14 cellular contexts compared by ENCODE assay signal in the genomic region with DNA sequence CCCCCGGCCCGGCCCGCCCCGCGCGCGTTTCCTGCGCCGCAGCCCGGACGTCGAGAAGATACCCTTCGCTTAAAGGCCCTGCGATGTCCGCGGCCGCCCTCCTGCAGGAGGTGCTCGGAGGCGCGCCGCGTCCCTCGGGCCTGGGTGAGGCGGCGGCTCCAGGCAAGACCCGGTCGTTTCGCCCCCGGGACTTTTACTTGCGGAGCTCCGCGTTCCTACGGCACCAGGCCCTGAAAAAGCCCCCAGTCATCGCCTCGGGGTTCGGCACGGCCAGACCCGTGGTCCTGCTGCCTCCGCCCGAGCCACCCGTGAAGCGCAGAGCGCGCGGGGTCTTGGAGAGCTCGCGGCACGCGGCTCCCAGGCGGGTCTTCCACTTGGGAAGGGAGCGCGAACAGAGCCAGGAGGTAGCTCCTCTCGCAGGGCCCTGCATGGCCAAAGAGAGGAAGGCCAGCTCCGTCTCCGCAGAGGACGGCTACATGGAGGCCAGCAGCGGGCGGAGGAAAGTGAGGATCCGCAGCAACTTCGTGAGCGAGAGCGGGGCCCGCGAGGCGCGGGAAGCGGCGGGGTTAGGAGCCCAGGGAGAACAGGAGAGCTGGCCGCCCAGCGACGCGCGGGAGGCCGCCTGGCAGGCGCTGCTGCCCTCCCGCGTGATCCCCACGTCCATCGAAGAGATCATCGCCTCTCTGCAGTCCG. TPM values are rescaled to one million over a fixed set of nuclear protein-coding genes. Genes with fewer than 3 reads are reported as not detected.
DNase-seq lines count a peak whose midpoint lies in the region; ATAC-seq, FAIRE-seq and TF ChIP-seq lines count a peak whose summit lies in the region.
"Had no signal": no experiment of that assay in that cellular context is flagged by ENCODE, and none has a peak within 500 bp of the region (broad histone marks: within the 10 kb centered on the region; RNA-seq: fewer than 3 reads in every experiment).

No MANE protein-coding gene starts in this region.

- DNase-seq in H1 (ENCODE audit: low read depth in 1 of 2, low spot score in 2 of 2) = peak in 1 of 2 experiments; percentile 76
- peak; percentile 81 for DNase-seq in left kidney (ENCODE audit: low read depth, low spot score)
- no peak for DNase-seq in central memory CD4-positive, alpha-beta T cell
- no peak for DNase-seq in MM.1S
- DNase-seq: activated CD4-positive, alpha-beta T cell treated with anti-CD3 and anti-CD28 coated beads, Interleukin-2, amount 50 U/mL, for 4 hours; activated naive CD4-positive, alpha-beta T cell treated with anti-CD3 and anti-CD28 coated beads, Interleukin-2, amount 10 ng/mL, durations not matched to agents 7 days and 5 days; effector memory CD8-positive, alpha-beta T cell; left colon; NCI-H1092; NCI-H82; tibial artery had no signal

- H3K23me2 ChIP-seq in H1 (ENCODE audit: low read depth, low read length) = peaks cover 8% of the 10 kb centered on the region; the same call in 1 of the 2 replicates

- H3K23ac ChIP-seq in H1 (ENCODE audit: insufficient read length) = no peak overlapping the region

- 0 out of 2 replicates have a peak overlapping the region, but pooled peaks have one; percentile 8 for H3K9ac ChIP-seq in HUES48 (ENCODE audit: low read depth, low read length)
- H3K9ac ChIP-seq in H1 (replicated peaks in 1 of 4; ENCODE audit: extremely low read depth in 1 of 4, low read depth in 3 of 4, low read length in 3 of 4) = no peak overlapping the region; a peak in 2 of 7 replicates
- H3K9ac ChIP-seq in stomach smooth muscle (ENCODE audit: low read length in 2 of 2) = no peak overlapping the region
- H3K9ac ChIP-seq in MM.1S (ENCODE audit: low read length) = no peak overlapping the region

- H3K27me3 ChIP-seq in HUES48 (ENCODE audit: control insufficient read depth, insufficient read depth, low read length) = peaks cover 50% of the 10 kb centered on the region
- peaks cover 16 to 40% (median 31%) of the 10 kb centered on the region in 4 experiments for H3K27me3 ChIP-seq in H1 (replicated peaks in 1 of 4; ENCODE audit: control insufficient read depth in 3 of 4, extremely low read depth in 1 of 4, insufficient read depth in 3 of 4, low read length in 3 of 4)
- peaks cover 14 to 17% of the 10 kb centered on the region in 2 donors for H3K27me3 ChIP-seq in stomach smooth muscle (ENCODE audit: control insufficient read depth in 1 of 2, insufficient read depth in 2 of 2, low read length in 2 of 2)
- H3K27me3 ChIP-seq in MM.1S (replicated peaks; ENCODE audit: insufficient read depth, low read length) = no peaks in the 10 kb centered on the region

- H2AFZ ChIP-seq in H1 (ENCODE audit: low read length) (peak overlapping the region; percentile 71; the same call in 1 of the 2 replicates), MM.1S (ENCODE audit: low read length) (no peak overlapping the region)

- H2BK120ac ChIP-seq in H1 (replicated peaks; ENCODE audit: low read depth, low read length) = no peak overlapping the region

- 3% methylated on average over 74 of the region's 81 CpGs; no CpG with 5 or more reads in 1 of the 2 experiments for WGBS in H1 (ENCODE audit: extremely low coverage in 1 of 2, insufficient coverage in 1 of 2, insufficient read length in 1 of 2, insufficient replicate concordance in 2 of 2, low coverage in 1 of 2, low lambda C conversion rate in 2 of 2, missing lambda C conversion rate in 1 of 2), 2 experiments

- H3K9me3 ChIP-seq in HUES48 (ENCODE audit: control insufficient read depth, insufficient read depth, low read length) (no peaks in the 10 kb centered on the region), H1 (ENCODE audit: insufficient read depth in 2 of 2, low read depth in 1 of 2, low read length in 1 of 2) (no peaks in the 10 kb centered on the region), stomach smooth muscle (ENCODE audit: control insufficient read depth in 2 of 2, low read length in 2 of 2) (no peaks in the 10 kb centered on the region), MM.1S (replicated peaks; ENCODE audit: insufficient read depth, low read length) (no peaks in the 10 kb centered on the region)
- H3K9me3 ChIP-seq: tibial artery had no signal

- no peaks in the 10 kb centered on the region for H3K79me1 ChIP-seq in H1 (ENCODE audit: low read depth, low read length)

- no peak overlapping the region for H3K14ac ChIP-seq in H1 (ENCODE audit: insufficient read length)

- no peak overlapping the region for H4K5ac ChIP-seq in H1 (ENCODE audit: insufficient read length, low read depth, low read length)

- POLR2A ChIA-PET in H1 (lab: Charles Lee; ENCODE audit: partially characterized antibody) = interaction anchor here (0.7 to 1.6 kb wide), 3 partner anchors 10 to 22 kb away, joined by 3 to 4 read pairs (median 3); no protein-coding TSS in a partner anchor

- H2BK20ac ChIP-seq in H1 (ENCODE audit: low read length) = no peak overlapping the region

- H2BK12ac ChIP-seq in H1 (ENCODE audit: low read depth, low read length) = 0 out of 2 replicates have a peak overlapping the region, but pooled peaks have one; percentile 55

- CTCF ChIA-PET in H1 (lab: Charles Lee; ENCODE audit: partially characterized antibody) = interaction anchor here (0.6 to 5.3 kb wide), 9 partner anchors 12 to 253 kb away, joined by 3 to 37 read pairs (median 5); partner anchors contain the start of genes FOXA1 and TTC6

- FAIRE-seq in H1 (lab: Jason Lieb, UNC) = no peak

- peak; percentile 0 to 10; a peak in 1 of 4 replicates for TF ChIP-seq RAD21 in H1 (IDR thresholded peaks at IDR 0.05 in 1 of 2, conservative IDR thresholded peaks at IDR 0.05 in 1 of 2; ENCODE audit: low read depth in 2 of 2, low read length in 2 of 2)

- no peak for TF ChIP-seq POLR2A in H1 (IDR thresholded peaks at IDR 0.05; ENCODE audit: control extremely low read depth in 1 of 2, low read depth in 2 of 2, low read length in 2 of 2)

- peak overlapping the region; percentile 87 for H3K18ac ChIP-seq in H1 (ENCODE audit: extremely low read depth, low read length)

- H4K91ac ChIP-seq in H1 (replicated peaks; ENCODE audit: insufficient read length, low read length) = no peak overlapping the region

- H3K4ac ChIP-seq in H1 (replicated peaks; ENCODE audit: insufficient read length, low read depth, low read length) = no peak overlapping the region

- no peak overlapping the region for H3K56ac ChIP-seq in H1 (replicated peaks; ENCODE audit: insufficient read length, low read depth, low read length)

- H3K9me2 ChIP-seq in MM.1S (replicated peaks; ENCODE audit: insufficient read depth, low read length) = no peaks in the 10 kb centered on the region

- TF ChIP-seq EP300 in H1 (IDR thresholded peaks at IDR 0.05; ENCODE audit: borderline replicate concordance in 1 of 2, low read depth in 2 of 2, low read length in 2 of 2) = no peak

- H2BK15ac ChIP-seq in H1 (ENCODE audit: low read length) = peak overlapping the region; percentile 29; the same call in 1 of the 2 replicates

- H4K20me1 ChIP-seq in H1 (replicated peaks in 1 of 2; ENCODE audit: control insufficient read depth in 1 of 2, insufficient read depth in 2 of 2, low read length in 2 of 2) (no peaks in the 10 kb centered on the region), MM.1S (ENCODE audit: insufficient read depth, low read length) (no peaks in the 10 kb centered on the region)

- H3K36me3 ChIP-seq in HUES48 (ENCODE audit: control insufficient read depth, insufficient read depth, low read length) (no peaks in the 10 kb centered on the region), H1 (ENCODE audit: control insufficient read depth in 2 of 4, insufficient read depth in 4 of 4, low read length in 3 of 4) (no peaks in the 10 kb centered on the region), stomach smooth muscle (ENCODE audit: control insufficient read depth in 2 of 2, insufficient read depth in 2 of 2, low read length in 2 of 2) (no peaks in the 10 kb centered on the region), MM.1S (replicated peaks; ENCODE audit: insufficient read depth, low read length) (no peaks in the 10 kb centered on the region)
- H3K36me3 ChIP-seq: tibial artery had no signal

- ATAC-seq in GM18511 (IDR thresholded peaks at IDR 0.05; ENCODE audit: unreplicated experiment) = no peak
- ATAC-seq: effector memory CD8-positive, alpha-beta T cell; left colon had no signal

- peak overlapping the region; percentile 57 for H3K4me3 ChIP-seq in HUES48 (ENCODE audit: low read depth, low read length)
- peak overlapping the region; percentile 16 to 61 (median 36) for H3K4me3 ChIP-seq in H1 (ENCODE audit: extremely low read depth in 1 of 4, insufficient read depth in 2 of 4, low read depth in 3 of 4, low read length in 4 of 4)
- H3K4me3 ChIP-seq in stomach smooth muscle (ENCODE audit: low read length in 2 of 2) = peak overlapping the region; percentile 22 to 44
- H3K4me3 ChIP-seq in MM.1S (ENCODE audit: low read length) = no peak overlapping the region

- H4K8ac ChIP-seq in H1 (ENCODE audit: extremely low read depth, insufficient read depth, low read length) = peak overlapping the region; percentile 88; the same call in 1 of the 2 replicates

- no peak overlapping the region for H2AK5ac ChIP-seq in H1 (ENCODE audit: low read depth, low read length)

- no peaks in the 10 kb centered on the region for H3K79me2 ChIP-seq in H1 (ENCODE audit: control insufficient read depth in 1 of 2, insufficient read depth in 2 of 2, low read length in 2 of 2)
- no peaks in the 10 kb centered on the region for H3K79me2 ChIP-seq in MM.1S (ENCODE audit: low read length)

- no peak overlapping the region for H3K27ac ChIP-seq in HUES48 (ENCODE audit: low read depth, low read length)
- H3K27ac ChIP-seq in H1 (ENCODE audit: low read depth, low read length) = no peak overlapping the region
- H3K27ac ChIP-seq in stomach smooth muscle (ENCODE audit: low read length) = no peak overlapping the region
- H3K27ac ChIP-seq in MM.1S (ENCODE audit: low read length) = no peak overlapping the region
- H3K27ac ChIP-seq: tibial artery had no signal

- TF ChIP-seq CTCF in H1 (IDR thresholded peaks at IDR 0.05; ENCODE audit: control extremely low read depth in 1 of 3, insufficient read depth in 1 of 3, low read depth in 1 of 3, low read length in 3 of 3) (no peak), MM.1S (IDR thresholded peaks at IDR 0.05; ENCODE audit: low read length) (no peak)

- no peaks in the 10 kb centered on the region for H3F3A ChIP-seq in MM.1S (ENCODE audit: insufficient read depth, low read length)

- H3K4me1 ChIP-seq in HUES48 (ENCODE audit: control insufficient read depth, insufficient read depth, low read length) (no peaks in the 10 kb centered on the region), H1 (replicated peaks in 1 of 4; ENCODE audit: control insufficient read depth in 3 of 4, insufficient read depth in 4 of 4, low read length in 3 of 4) (no peaks in the 10 kb centered on the region), stomach smooth muscle (ENCODE audit: control insufficient read depth, insufficient read depth, low read length) (peaks cover 6% of the 10 kb centered on the region), MM.1S (ENCODE audit: low read length) (no peaks in the 10 kb centered on the region)

- no peak overlapping the region for H2BK5ac ChIP-seq in H1 (ENCODE audit: low read depth, low read length)

- H3K4me2 ChIP-seq in H1 (ENCODE audit: insufficient read depth in 1 of 2, low read depth in 2 of 2, low read length in 2 of 2) (peak overlapping the region; percentile 75 to 86), MM.1S (ENCODE audit: low read depth, low read length) (no peak overlapping the region)

RNA-seq across cellular contexts. Expression of gene TTC6, which starts 26.9 kb away (rescaled TPM):
- not detected in 2 replicates for total RNA-seq in H1 (2021; fragmentation: NEBNext Ultra II Directional; extraction: Animal tissue kit (Norgen Biotek cat#: 25700))
- 0.02 and 0.05 TPM in 2 replicates for polyA plus RNA-seq in H1 (2011; rRNA removed)
- polyA plus RNA-seq in H1 (2011; cell fraction: cytosol; rRNA removed) = 0.05 TPM
- 0.04 TPM for polyA plus RNA-seq in H1 (2011; cell fraction: nucleus; rRNA removed)
- polyA plus RNA-seq in H1 (2012, experiment 1 of 2) = 0.08 TPM in 1 of 4 replicates, not detected in the others
- not detected for polyA plus RNA-seq in H1 (2012, experiment 2 of 2)
- polyA plus RNA-seq in H1 (2013, experiment 1 of 2) = 0.02 TPM
- polyA plus RNA-seq in H1 (2013, experiment 2 of 2) = 0.09 TPM
- polyA minus RNA-seq in H1 (2011; rRNA and poly(A)+ RNA removed) = 0.05 TPM in 1 of 2 replicates, not detected in the other
- not detected for polyA minus RNA-seq in H1 (2011; cell fraction: cytosol; rRNA and poly(A)+ RNA removed)
- polyA minus RNA-seq in H1 (2011; cell fraction: nucleus; rRNA and poly(A)+ RNA removed) = 0.10 TPM

RNA-seq across cellular contexts. Expression of gene FOXA1, which starts 27.3 kb away (rescaled TPM):
- total RNA-seq in H1 (2021; fragmentation: NEBNext Ultra II Directional; extraction: Animal tissue kit (Norgen Biotek cat#: 25700)) = 0.17 and 0.20 TPM in 2 replicates
- 0.05 and 0.08 TPM in 2 replicates for polyA plus RNA-seq in H1 (2011; rRNA removed)
- 0.05 TPM for polyA plus RNA-seq in H1 (2011; cell fraction: cytosol; rRNA removed)
- polyA plus RNA-seq in H1 (2011; cell fraction: nucleus; rRNA removed) = not detected
- 0.08 to 0.19 TPM in 2 of 4 replicates, not detected in the others for polyA plus RNA-seq in H1 (2012, experiment 1 of 2)
- 0.07 TPM for polyA plus RNA-seq in H1 (2012, experiment 2 of 2)
- 0.10 TPM for polyA plus RNA-seq in H1 (2013, experiment 1 of 2)
- 0.06 TPM for polyA plus RNA-seq in H1 (2013, experiment 2 of 2)
- polyA minus RNA-seq in H1 (2011; rRNA and poly(A)+ RNA removed) = 0.09 TPM in 1 of 2 replicates, not detected in the other
- polyA minus RNA-seq in H1 (2011; cell fraction: cytosol; rRNA and poly(A)+ RNA removed) = not detected
- 0.30 TPM for polyA minus RNA-seq in H1 (2011; cell fraction: nucleus; rRNA and poly(A)+ RNA removed)
